In the genomic region with DNA sequence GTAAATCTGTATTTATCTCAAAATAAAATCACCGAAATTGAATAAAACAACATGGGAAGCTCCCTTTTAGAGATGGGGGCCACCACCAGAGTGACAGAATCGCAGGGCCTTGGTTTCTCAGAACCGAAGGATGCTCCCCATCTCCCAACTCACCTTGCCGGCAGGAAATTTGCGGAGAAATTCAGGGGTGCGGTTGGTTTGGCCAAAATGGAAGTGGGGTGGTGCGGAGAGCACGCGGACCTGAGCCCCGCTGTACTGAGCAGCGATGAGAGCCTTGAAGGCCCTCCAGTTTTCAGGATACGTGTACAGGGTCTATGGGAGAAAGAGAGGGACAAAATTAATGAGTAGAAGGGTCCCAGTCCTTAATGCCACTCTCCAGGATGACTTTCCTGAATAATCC, we compare ENCODE assay signal across 2 cellular contexts.
TF ChIP-seq lines count a peak whose summit lies in the region.

No MANE protein-coding gene starts in this region.

TF ChIP-seq in SK-N-SH, 30 proteins besides CTCF, POLR2A, EP300 and RAD21 (continued from another document):
- TF ChIP-seq SMC3 (IDR thresholded peaks at IDR 0.05; ENCODE audit: low read depth, low read length) (no peak), TEAD4 (IDR thresholded peaks at IDR 0.05; ENCODE audit: borderline replicate concordance, insufficient read depth) (no peak), MXI1 (IDR thresholded peaks at IDR 0.05; ENCODE audit: low read depth, low read length) (no peak), FOSL2 (IDR thresholded peaks at IDR 0.05; ENCODE audit: borderline replicate concordance, low read depth) (no peak)
- TF ChIP-seq, protein P1, sequence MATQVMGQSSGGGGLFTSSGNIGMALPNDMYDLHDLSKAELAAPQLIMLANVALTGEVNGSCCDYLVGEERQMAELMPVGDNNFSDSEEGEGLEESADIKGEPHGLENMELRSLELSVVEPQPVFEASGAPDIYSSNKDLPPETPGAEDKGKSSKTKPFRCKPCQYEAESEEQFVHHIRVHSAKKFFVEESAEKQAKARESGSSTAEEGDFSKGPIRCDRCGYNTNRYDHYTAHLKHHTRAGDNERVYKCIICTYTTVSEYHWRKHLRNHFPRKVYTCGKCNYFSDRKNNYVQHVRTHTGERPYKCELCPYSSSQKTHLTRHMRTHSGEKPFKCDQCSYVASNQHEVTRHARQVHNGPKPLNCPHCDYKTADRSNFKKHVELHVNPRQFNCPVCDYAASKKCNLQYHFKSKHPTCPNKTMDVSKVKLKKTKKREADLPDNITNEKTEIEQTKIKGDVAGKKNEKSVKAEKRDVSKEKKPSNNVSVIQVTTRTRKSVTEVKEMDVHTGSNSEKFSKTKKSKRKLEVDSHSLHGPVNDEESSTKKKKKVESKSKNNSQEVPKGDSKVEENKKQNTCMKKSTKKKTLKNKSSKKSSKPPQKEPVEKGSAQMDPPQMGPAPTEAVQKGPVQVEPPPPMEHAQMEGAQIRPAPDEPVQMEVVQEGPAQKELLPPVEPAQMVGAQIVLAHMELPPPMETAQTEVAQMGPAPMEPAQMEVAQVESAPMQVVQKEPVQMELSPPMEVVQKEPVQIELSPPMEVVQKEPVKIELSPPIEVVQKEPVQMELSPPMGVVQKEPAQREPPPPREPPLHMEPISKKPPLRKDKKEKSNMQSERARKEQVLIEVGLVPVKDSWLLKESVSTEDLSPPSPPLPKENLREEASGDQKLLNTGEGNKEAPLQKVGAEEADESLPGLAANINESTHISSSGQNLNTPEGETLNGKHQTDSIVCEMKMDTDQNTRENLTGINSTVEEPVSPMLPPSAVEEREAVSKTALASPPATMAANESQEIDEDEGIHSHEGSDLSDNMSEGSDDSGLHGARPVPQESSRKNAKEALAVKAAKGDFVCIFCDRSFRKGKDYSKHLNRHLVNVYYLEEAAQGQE (IDR thresholded peaks at IDR 0.05; ENCODE audit: low read depth, low read length) = no peak

TF ChIP-seq in SK-N-SH treated with all-trans-retinoic acid at 6 μM for 48 hours, 23 proteins besides CTCF, POLR2A, EP300 and RAD21 (continued from another document):
- TF ChIP-seq, protein P2, sequence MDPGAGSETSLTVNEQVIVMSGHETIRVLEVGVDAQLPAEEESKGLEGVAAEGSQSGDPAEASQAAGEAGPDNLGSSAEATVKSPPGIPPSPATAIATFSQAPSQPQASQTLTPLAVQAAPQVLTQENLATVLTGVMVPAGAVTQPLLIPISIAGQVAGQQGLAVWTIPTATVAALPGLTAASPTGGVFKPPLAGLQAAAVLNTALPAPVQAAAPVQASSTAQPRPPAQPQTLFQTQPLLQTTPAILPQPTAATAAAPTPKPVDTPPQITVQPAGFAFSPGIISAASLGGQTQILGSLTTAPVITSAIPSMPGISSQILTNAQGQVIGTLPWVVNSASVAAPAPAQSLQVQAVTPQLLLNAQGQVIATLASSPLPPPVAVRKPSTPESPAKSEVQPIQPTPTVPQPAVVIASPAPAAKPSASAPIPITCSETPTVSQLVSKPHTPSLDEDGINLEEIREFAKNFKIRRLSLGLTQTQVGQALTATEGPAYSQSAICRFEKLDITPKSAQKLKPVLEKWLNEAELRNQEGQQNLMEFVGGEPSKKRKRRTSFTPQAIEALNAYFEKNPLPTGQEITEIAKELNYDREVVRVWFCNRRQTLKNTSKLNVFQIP (CRISPR knock-in tag; IDR thresholded peaks at IDR 0.05; ENCODE audit: borderline replicate concordance, low read depth) = no peak
- TF ChIP-seq ZNF565 (CRISPR knock-in tag; conservative IDR thresholded peaks at IDR 0.05; ENCODE audit: low read depth) (no peak), TCF4 (CRISPR knock-in tag; IDR thresholded peaks at IDR 0.05; ENCODE audit: borderline replicate concordance) (no peak), ZC3H10 (CRISPR knock-in tag; IDR thresholded peaks at IDR 0.05) (no peak), CSDC2 (CRISPR knock-in tag; IDR thresholded peaks at IDR 0.05) (no peak), ZNF8 (CRISPR knock-in tag; IDR thresholded peaks at IDR 0.05) (no peak), ISL1 (CRISPR knock-in tag; IDR thresholded peaks at IDR 0.05) (no peak), ESRRG (CRISPR knock-in tag; IDR thresholded peaks at IDR 0.05) (no peak)
- TF ChIP-seq, protein P3, sequence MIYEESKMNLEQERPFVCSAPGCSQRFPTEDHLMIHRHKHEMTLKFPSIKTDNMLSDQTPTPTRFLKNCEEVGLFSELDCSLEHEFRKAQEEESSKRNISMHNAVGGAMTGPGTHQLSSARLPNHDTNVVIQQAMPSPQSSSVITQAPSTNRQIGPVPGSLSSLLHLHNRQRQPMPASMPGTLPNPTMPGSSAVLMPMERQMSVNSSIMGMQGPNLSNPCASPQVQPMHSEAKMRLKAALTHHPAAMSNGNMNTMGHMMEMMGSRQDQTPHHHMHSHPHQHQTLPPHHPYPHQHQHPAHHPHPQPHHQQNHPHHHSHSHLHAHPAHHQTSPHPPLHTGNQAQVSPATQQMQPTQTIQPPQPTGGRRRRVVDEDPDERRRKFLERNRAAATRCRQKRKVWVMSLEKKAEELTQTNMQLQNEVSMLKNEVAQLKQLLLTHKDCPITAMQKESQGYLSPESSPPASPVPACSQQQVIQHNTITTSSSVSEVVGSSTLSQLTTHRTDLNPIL (CRISPR knock-in tag; IDR thresholded peaks at IDR 0.05; ENCODE audit: low read depth) = no peak
TF ChIP-seq in SK-N-SH treated with all-trans-retinoic acid at 6 μM for 48 hours: peak in this region for 0.
